10 cellular contexts compared by ENCODE assay signal in genomic region chr11:64970731-64971151, GRCh38. TPM values are rescaled to one million over a fixed set of nuclear protein-coding genes. Genes with fewer than 3 reads are reported as not detected.
DNase-seq lines count a peak whose midpoint lies in the region; ATAC-seq, FAIRE-seq and TF ChIP-seq lines count a peak whose summit lies in the region.
"Had no signal": no experiment of that assay in that cellular context is flagged by ENCODE, and none has a peak within 500 bp of the region (broad histone marks: within the 10 kb centered on the region; RNA-seq: fewer than 3 reads in every experiment).

No MANE protein-coding gene starts in this region.

- ATAC-seq in A549 (no peak), GM21737 (IDR thresholded peaks at IDR 0.05; ENCODE audit: unreplicated experiment) (no peak)
- ATAC-seq: body of pancreas had no signal

- peak overlapping the region; percentile 32; the same call in 1 of the 3 replicates for H3K4me2 ChIP-seq in A549

- DNase-seq in A549 (ENCODE audit: low read depth in 1 of 2, low spot score in 1 of 2) (peak in 1 of 2 experiments; percentile 53), kidney tubule cell (ENCODE audit: low spot score) (peak; percentile 90), GM19238 (ENCODE audit: insufficient read length, low spot score) (no peak), NCI-H2081 treated with DMSO at 0.1 percent for 48 hours (lab: John Stamatoyannopoulos, UW) (no peak)
- peak; percentile 24 for DNase-seq in activated CD4-positive, alpha-beta T cell treated with anti-CD3 and anti-CD28 coated beads, Interleukin-2, amount 10 ng/mL, durations not matched to agents 7 days and 5 days
- DNase-seq: C1 segment of cervical spinal cord, psoas muscle had no signal

- H3K27ac Mint-ChIP-seq in activated CD4-positive, alpha-beta T cell treated with anti-CD3 and anti-CD28 coated beads, Interleukin-2, amount 10 ng/mL, durations not matched to agents 7 days and 5 days: peak overlapping the region; percentile 80

- WGBS in A549 (ENCODE audit: missing lambda C conversion rate): 71% methylated on average over 8 of the region's 8 CpGs

- no peaks in the 10 kb centered on the region for H3K36me3 Mint-ChIP-seq in activated CD4-positive, alpha-beta T cell treated with anti-CD3 and anti-CD28 coated beads, Interleukin-2, amount 10 ng/mL, durations not matched to agents 7 days and 5 days (ENCODE audit: low read depth)

- CTCF ChIA-PET in A549 (lab: Yijun Ruan, JAX): no interaction called here
- CTCF ChIA-PET in activated CD4-positive, alpha-beta T cell treated with anti-CD3 and anti-CD28 coated beads, Interleukin-2, amount 10 ng/mL, durations not matched to agents 7 days and 5 days (lab: Charles Lee): interaction anchor here (0.7 to 1.1 kb wide), 2 partner anchors 65 to 147 kb away, joined by 3 to 5 read pairs; partner anchors contain the start of gene ZNHIT2

- no peak overlapping the region for H3K27ac ChIP-seq in A549
- H3K27ac ChIP-seq: body of pancreas, psoas muscle, SJSA1 had no signal

- H3K4me3 Mint-ChIP-seq in activated CD4-positive, alpha-beta T cell treated with anti-CD3 and anti-CD28 coated beads, Interleukin-2, amount 10 ng/mL, durations not matched to agents 7 days and 5 days: peak overlapping the region; percentile 48

- H3K9me3 ChIP-seq in A549: no peaks in the 10 kb centered on the region
- H3K9me3 ChIP-seq: body of pancreas, psoas muscle had no signal

- no peak for FAIRE-seq in A549 (lab: Jason Lieb, UNC)

- TF ChIP-seq RAD21 in A549 (conservative IDR thresholded peaks at IDR 0.05 in 1 of 2, IDR thresholded peaks at IDR 0.05 in 1 of 2): no peak

- H3K9me3 Mint-ChIP-seq in activated CD4-positive, alpha-beta T cell treated with anti-CD3 and anti-CD28 coated beads, Interleukin-2, amount 10 ng/mL, durations not matched to agents 7 days and 5 days: no peaks in the 10 kb centered on the region

- H3K4me1 ChIP-seq in A549: peaks cover 9% of the 10 kb centered on the region

- peaks cover 32% of the 10 kb centered on the region for H3K4me1 Mint-ChIP-seq in activated CD4-positive, alpha-beta T cell treated with anti-CD3 and anti-CD28 coated beads, Interleukin-2, amount 10 ng/mL, durations not matched to agents 7 days and 5 days

- no peaks in the 10 kb centered on the region for H3K27me3 Mint-ChIP-seq in activated CD4-positive, alpha-beta T cell treated with anti-CD3 and anti-CD28 coated beads, Interleukin-2, amount 10 ng/mL, durations not matched to agents 7 days and 5 days

- no peak for TF ChIP-seq CTCF in A549 (IDR thresholded peaks at IDR 0.05)

- TF ChIP-seq POLR2A in A549 (IDR thresholded peaks at IDR 0.05; ENCODE audit: low read length): no peak

- no peak for TF ChIP-seq EP300 in A549 (IDR thresholded peaks at IDR 0.05)

- H3K4me3 ChIP-seq in A549: no peak overlapping the region
- H3K4me3 ChIP-seq: body of pancreas, SJSA1 had no signal

- POLR2A ChIA-PET in A549 (lab: Yijun Ruan, JAX): no interaction called here
- POLR2A ChIA-PET in activated CD4-positive, alpha-beta T cell treated with anti-CD3 and anti-CD28 coated beads, Interleukin-2, amount 10 ng/mL, durations not matched to agents 7 days and 5 days (lab: Charles Lee): no interaction called here

TF ChIP-seq in A549, 52 proteins besides CTCF, POLR2A, EP300 and RAD21 (continues in another document):
- TF ChIP-seq USF2 (IDR thresholded peaks at IDR 0.05): no peak
- TF ChIP-seq RNF2 (IDR thresholded peaks at IDR 0.05; ENCODE audit: borderline replicate concordance, low read depth): no peak
- TF ChIP-seq ATOH8 (CRISPR knock-in tag; IDR thresholded peaks at IDR 0.05; ENCODE audit: low read depth): no peak
- TF ChIP-seq RFX5 (IDR thresholded peaks at IDR 0.05): no peak
- TF ChIP-seq HMGXB4 (CRISPR knock-in tag; IDR thresholded peaks at IDR 0.05; ENCODE audit: borderline replicate concordance): no peak
- TF ChIP-seq FOSL2 (IDR thresholded peaks at IDR 0.05): no peak
- no peak for TF ChIP-seq FOSL2 (CRISPR knock-in tag; IDR thresholded peaks at IDR 0.05)
- no peak for TF ChIP-seq JUN (IDR thresholded peaks at IDR 0.05)
- TF ChIP-seq NFE2L2 (conservative IDR thresholded peaks at IDR 0.05; ENCODE audit: low read length): no peak
- no peak for TF ChIP-seq HOXB5 (CRISPR knock-in tag; IDR thresholded peaks at IDR 0.05)
- no peak for TF ChIP-seq GATA3 (IDR thresholded peaks at IDR 0.05; ENCODE audit: borderline replicate concordance)
- no peak for TF ChIP-seq JUNB (IDR thresholded peaks at IDR 0.05)
- TF ChIP-seq ZFP36 (IDR thresholded peaks at IDR 0.05; ENCODE audit: borderline replicate concordance, partially characterized antibody): no peak
- no peak for TF ChIP-seq CHD4 (IDR thresholded peaks at IDR 0.05; ENCODE audit: borderline replicate concordance)
- TF ChIP-seq CHD2 (IDR thresholded peaks at IDR 0.05; ENCODE audit: low read length, partially characterized antibody): no peak
- TF ChIP-seq CEBPB (IDR thresholded peaks at IDR 0.05): no peak

RNA-seq across cellular contexts. Expression of gene MAJIN, which starts 1.2 kb away (rescaled TPM):
- polyA plus RNA-seq in A549 (2011; rRNA removed) (0.12 and 0.24 TPM in 2 replicates), A549 (2017; fragmentation: RNase III; extraction: RNeasy Plus Mini Kit Qiagen cat#74134 plus additional on column Dnase treatment) (not detected in 3 replicates)
- 0.04 TPM in 1 of 2 replicates, not detected in the other for polyA plus RNA-seq in A549 (2012; cell fraction: cytosol; rRNA removed)
- polyA plus RNA-seq in A549 (2012; cell fraction: nucleus; rRNA removed): 0.12 TPM in 1 of 2 replicates, not detected in the other
- polyA minus RNA-seq in A549 (2011; rRNA and poly(A)+ RNA removed): not detected in 2 replicates
- total RNA-seq in activated CD4-positive, alpha-beta T cell treated with anti-CD3 and anti-CD28 coated beads, Interleukin-2, amount 10 ng/mL, durations not matched to agents 7 days and 5 days: under 1 TPM; 0.20 to 0.54 TPM
- total RNA-seq: psoas muscle, SJSA1 had no signal
- polyA plus RNA-seq: psoas muscle had no signal

RNA-seq across cellular contexts. Expression of gene BATF2, which starts 26.0 kb away (rescaled TPM):
- polyA plus RNA-seq in A549 (2011; rRNA removed) (0.67 and 0.79 TPM in 2 replicates), A549 (2017; fragmentation: RNase III; extraction: RNeasy Plus Mini Kit Qiagen cat#74134 plus additional on column Dnase treatment) (0.21 to 0.35 TPM (median 0.29 TPM) in 3 replicates)
- 0.45 and 0.60 TPM in 2 replicates for polyA plus RNA-seq in A549 (2012; cell fraction: cytosol; rRNA removed)
- 0.55 and 0.83 TPM in 2 replicates for polyA plus RNA-seq in A549 (2012; cell fraction: nucleus; rRNA removed)
- polyA minus RNA-seq in A549 (2011; rRNA and poly(A)+ RNA removed): 0.68 and 0.91 TPM in 2 replicates
- total RNA-seq in activated CD4-positive, alpha-beta T cell treated with anti-CD3 and anti-CD28 coated beads, Interleukin-2, amount 10 ng/mL, durations not matched to agents 7 days and 5 days: under 1 TPM in 1 of 2 experiments, not detected in 1; 0.10 TPM
- total RNA-seq: SJSA1 had no signal

RNA-seq across cellular contexts. Expression of gene GPHA2, which starts 35.0 kb away (rescaled TPM):
- polyA plus RNA-seq in A549 (2011; rRNA removed) (not detected in 2 replicates), A549 (2017; fragmentation: RNase III; extraction: RNeasy Plus Mini Kit Qiagen cat#74134 plus additional on column Dnase treatment) (not detected in 3 replicates)
- not detected in 2 replicates for polyA plus RNA-seq in A549 (2012; cell fraction: cytosol; rRNA removed)
- polyA plus RNA-seq in A549 (2012; cell fraction: nucleus; rRNA removed): 0.32 TPM in 1 of 2 replicates, not detected in the other
- not detected in 2 replicates for polyA minus RNA-seq in A549 (2011; rRNA and poly(A)+ RNA removed)
- not detected for total RNA-seq in activated CD4-positive, alpha-beta T cell treated with anti-CD3 and anti-CD28 coated beads, Interleukin-2, amount 10 ng/mL, durations not matched to agents 7 days and 5 days
- total RNA-seq: psoas muscle, SJSA1 had no signal
- polyA plus RNA-seq: psoas muscle had no signal

RNA-seq across cellular contexts. Expression of gene ARL2, which starts 43.2 kb away (rescaled TPM):
- polyA plus RNA-seq in A549 (2011; rRNA removed) (117 and 129 TPM in 2 replicates), A549 (2017; fragmentation: RNase III; extraction: RNeasy Plus Mini Kit Qiagen cat#74134 plus additional on column Dnase treatment) (136 to 166 TPM (median 160 TPM) in 3 replicates)
- 226 and 286 TPM in 2 replicates for polyA plus RNA-seq in A549 (2012; cell fraction: cytosol; rRNA removed)
- polyA plus RNA-seq in A549 (2012; cell fraction: nucleus; rRNA removed): 174 and 199 TPM in 2 replicates
- 54.8 and 57.0 TPM in 2 replicates for polyA minus RNA-seq in A549 (2011; rRNA and poly(A)+ RNA removed)
- total RNA-seq in activated CD4-positive, alpha-beta T cell treated with anti-CD3 and anti-CD28 coated beads, Interleukin-2, amount 10 ng/mL, durations not matched to agents 7 days and 5 days: 10 to 100 TPM; 62.4 to 65.3 TPM

RNA-seq across cellular contexts. Expression of gene PPP2R5B, which starts 46.3 kb away (rescaled TPM):
- polyA plus RNA-seq in A549 (2011; rRNA removed): 6.9 and 11.1 TPM in 2 replicates
- 5.5 and 6.4 TPM in 2 replicates for polyA plus RNA-seq in A549 (2012; cell fraction: cytosol; rRNA removed)
- 12.3 TPM in 2 replicates for polyA plus RNA-seq in A549 (2012; cell fraction: nucleus; rRNA removed)
- 3.9 to 6.1 TPM (median 5.7 TPM) in 3 replicates for polyA plus RNA-seq in A549 (2017; fragmentation: RNase III; extraction: RNeasy Plus Mini Kit Qiagen cat#74134 plus additional on column Dnase treatment)
- polyA minus RNA-seq in A549 (2011; rRNA and poly(A)+ RNA removed): 5.3 and 7.6 TPM in 2 replicates
- 10 to 100 TPM; 12.0 to 13.7 TPM for total RNA-seq in activated CD4-positive, alpha-beta T cell treated with anti-CD3 and anti-CD28 coated beads, Interleukin-2, amount 10 ng/mL, durations not matched to agents 7 days and 5 days

Comparison
In these comparisons a context has a peak if more than half of its experiments do, and no peak if none do; other contexts are left out.
1. DNase-seq: peak in activated CD4-positive, alpha-beta T cell treated with anti-CD3 and anti-CD28 coated beads, Interleukin-2, amount 10 ng/mL, durations not matched to agents 7 days and 5 days (single experiment) and kidney tubule cell (single experiment); none in GM19238 (single experiment) and NCI-H2081 treated with DMSO at 0.1 percent for 48 hours (single experiment).